ENCODE assay signal across 2 cellular contexts in genomic region chr1:38129473-38129872, GRCh38.
A peak's percentile ranks its signal among the peaks of the same experiment; 100 is the strongest.
TF ChIP-seq lines count a peak whose summit lies in the region.

No MANE protein-coding gene starts in this region.

TF ChIP-seq in HepG2, 621 proteins besides CTCF, POLR2A, EP300 and RAD21:
- no peak for TF ChIP-seq BATF2 (CRISPR knock-in tag; IDR thresholded peaks at IDR 0.05)
- TF ChIP-seq ZBTB39 (CRISPR knock-in tag; IDR thresholded peaks at IDR 0.05): no peak
- no peak for TF ChIP-seq PRDM10 (CRISPR knock-in tag; IDR thresholded peaks at IDR 0.05; ENCODE audit: low read depth)
- no peak for TF ChIP-seq MIXL1 (CRISPR knock-in tag; IDR thresholded peaks at IDR 0.05)
- TF ChIP-seq RCOR2 (CRISPR knock-in tag; IDR thresholded peaks at IDR 0.05): no peak
- TF ChIP-seq STAG1 (CRISPR knock-in tag; IDR thresholded peaks at IDR 0.05): peak; percentile 11; the same call in 1 of the 2 replicates

TF ChIP-seq in H1, 55 proteins besides CTCF, POLR2A, EP300 and RAD21:
- TF ChIP-seq ATF2 (IDR thresholded peaks at IDR 0.05; ENCODE audit: low read length) (no peak), NRF1 (IDR thresholded peaks at IDR 0.05; ENCODE audit: low read depth, low read length) (no peak), FOSL1 (IDR thresholded peaks at IDR 0.05; ENCODE audit: insufficient read depth, low read depth, low read length) (no peak), CBX5 (IDR thresholded peaks at IDR 0.05; ENCODE audit: low read depth, low read length) (no peak), EZH2 (IDR thresholded peaks at IDR 0.05; ENCODE audit: low read depth, low read length, severe bottlenecking) (no peak), CBX8 (IDR thresholded peaks at IDR 0.05; ENCODE audit: borderline replicate concordance, low read depth, low read length) (no peak), EGR1 (IDR thresholded peaks at IDR 0.05; ENCODE audit: borderline replicate concordance, low read depth, low read length) (no peak), SP1 (IDR thresholded peaks at IDR 0.05; ENCODE audit: low read depth, low read length) (no peak), GTF2F1 (IDR thresholded peaks at IDR 0.05; ENCODE audit: borderline replicate concordance, low read depth, low read length) (no peak), ZNF274 (IDR thresholded peaks at IDR 0.05; ENCODE audit: borderline replicate concordance, extremely low read depth, low read length) (no peak), HDAC6 (IDR thresholded peaks at IDR 0.05; ENCODE audit: low read depth, low read length) (no peak), JUND (IDR thresholded peaks at IDR 0.05; ENCODE audit: low read length) (no peak)
